1 cellular context compared by ENCODE assay signal in genomic region chr1:94721240-94721639, GRCh38.
TF ChIP-seq lines count a peak whose summit lies in the region.

No MANE protein-coding gene starts in this region.

TF ChIP-seq in HepG2, 621 proteins besides CTCF, POLR2A, EP300 and RAD21 (continued from another document):
- no peak for TF ChIP-seq AFF4 (CRISPR knock-in tag; IDR thresholded peaks at IDR 0.05)
- TF ChIP-seq SRSF9 (IDR thresholded peaks at IDR 0.05; ENCODE audit: borderline replicate concordance, insufficient read depth, low read depth, low read length, poor library complexity, severe bottlenecking) = no peak
- no peak for TF ChIP-seq PHF5A (CRISPR knock-in tag; IDR thresholded peaks at IDR 0.05; ENCODE audit: low read depth, unreplicated experiment)
